8 cellular contexts compared by ENCODE assay signal in genomic region chr3:45659661-45660566, GRCh38. TPM values are rescaled to one million over a fixed set of nuclear protein-coding genes. Genes with fewer than 3 reads are reported as not detected.
DNase-seq lines count a peak whose midpoint lies in the region; ATAC-seq and TF ChIP-seq lines count a peak whose summit lies in the region.

No MANE protein-coding gene starts in this region.

- peak; percentile 99 for TF ChIP-seq CTCF in fibroblast of the aortic adventitia (IDR thresholded peaks at IDR 0.05; ENCODE audit: insufficient read depth, low read length)

- DNase-seq in Right ventricle myocardium inferior (ENCODE audit: missing footprints) = peak; percentile 80
- DNase-seq in cardiac septum (ENCODE audit: low spot score) = no peak
- DNase-seq in NCI-H2227 (lab: John Stamatoyannopoulos, UW; ENCODE audit: unreplicated experiment) = peak; percentile 68
- DNase-seq in activated T-cell treated with anti-CD3 and anti-CD28 coated beads, Interleukin-2, amount 50 U/mL, for 48 hours = peak; percentile 54 to 61
- peak; percentile 94 for DNase-seq in fibroblast of the aortic adventitia (ENCODE audit: low read depth)
- DNase-seq in nucleus accumbens (lab: John Stamatoyannopoulos, UW) = peak in 43 of 56 donors; percentile 7 to 76 (median 32)
- no peak for DNase-seq in activated T-helper 1 cell treated with anti-CD3 and anti-CD28 coated beads, Interleukin-12 subunit alpha, Interleukin-12 subunit beta, Interleukin-2, Interleukin-4 antibody, amounts not matched to agents 30 ng/mL and 10 ng/mL and 1 ng/mL, durations not matched to agents 14 hours and 24 hours and 36 hours (ENCODE audit: low spot score)
- DNase-seq in cortex of kidney (lab: John Stamatoyannopoulos, UW) = no peak

- no peak overlapping the region for H3K4me3 ChIP-seq in fibroblast of the aortic adventitia (ENCODE audit: low read depth, low read length)

- no peak overlapping the region for H3K4me3 Mint-ChIP-seq in activated T-helper 1 cell treated with anti-CD3 and anti-CD28 coated beads, Interleukin-12 subunit alpha, Interleukin-12 subunit beta, Interleukin-2, Interleukin-4 antibody, amounts not matched to agents 30 ng/mL and 10 ng/mL and 1 ng/mL, durations not matched to agents 14 hours and 24 hours and 36 hours

- intact Hi-C loops in Right ventricle myocardium inferior (cut with DNase I) (loop anchor here (10.0 kb wide), 1 partner anchor 625 kb away; no protein-coding TSS in a partner anchor), cardiac septum (cut with DNase I) (loop anchor here (5.0 to 10.0 kb wide), 3 partner anchors 108 to 625 kb away; partner anchors contain the start of gene TMEM158)
- intact Hi-C loops in activated T-helper 1 cell treated with anti-CD3 and anti-CD28 coated beads, Interleukin-12 subunit alpha, Interleukin-12 subunit beta, Interleukin-2, Interleukin-4 antibody, amounts not matched to agents 30 ng/mL and 10 ng/mL and 1 ng/mL, durations not matched to agents 14 hours and 24 hours and 36 hours (cut with micrococcal nuclease) = loop anchor here (5.0 kb wide), 1 partner anchor 553 kb away; no protein-coding TSS in a partner anchor

- peaks cover 15% of the 10 kb centered on the region for H3K4me1 Mint-ChIP-seq in activated T-helper 1 cell treated with anti-CD3 and anti-CD28 coated beads, Interleukin-12 subunit alpha, Interleukin-12 subunit beta, Interleukin-2, Interleukin-4 antibody, amounts not matched to agents 30 ng/mL and 10 ng/mL and 1 ng/mL, durations not matched to agents 14 hours and 24 hours and 36 hours (ENCODE audit: low read depth)

- ATAC-seq in Right ventricle myocardium inferior = peak; percentile 45

- no peak overlapping the region for H3K27ac Mint-ChIP-seq in activated T-helper 1 cell treated with anti-CD3 and anti-CD28 coated beads, Interleukin-12 subunit alpha, Interleukin-12 subunit beta, Interleukin-2, Interleukin-4 antibody, amounts not matched to agents 30 ng/mL and 10 ng/mL and 1 ng/mL, durations not matched to agents 14 hours and 24 hours and 36 hours

- no peaks in the 10 kb centered on the region for H3K9me3 Mint-ChIP-seq in activated T-helper 1 cell treated with anti-CD3 and anti-CD28 coated beads, Interleukin-12 subunit alpha, Interleukin-12 subunit beta, Interleukin-2, Interleukin-4 antibody, amounts not matched to agents 30 ng/mL and 10 ng/mL and 1 ng/mL, durations not matched to agents 14 hours and 24 hours and 36 hours

- H3K36me3 Mint-ChIP-seq in activated T-helper 1 cell treated with anti-CD3 and anti-CD28 coated beads, Interleukin-12 subunit alpha, Interleukin-12 subunit beta, Interleukin-2, Interleukin-4 antibody, amounts not matched to agents 30 ng/mL and 10 ng/mL and 1 ng/mL, durations not matched to agents 14 hours and 24 hours and 36 hours (ENCODE audit: low read depth) = peaks cover 4% of the 10 kb centered on the region

- no peaks in the 10 kb centered on the region for H3K27me3 Mint-ChIP-seq in activated T-helper 1 cell treated with anti-CD3 and anti-CD28 coated beads, Interleukin-12 subunit alpha, Interleukin-12 subunit beta, Interleukin-2, Interleukin-4 antibody, amounts not matched to agents 30 ng/mL and 10 ng/mL and 1 ng/mL, durations not matched to agents 14 hours and 24 hours and 36 hours (ENCODE audit: insufficient read depth)

RNA-seq across cellular contexts. Expression of gene SACM1L, which starts 29.3 kb away (rescaled TPM):
- total RNA-seq in Right ventricle myocardium inferior (26.3 TPM), cardiac septum (29.6 TPM), fibroblast of the aortic adventitia (ENCODE audit: low replicate concordance) (18.5 and 30.7 TPM in 2 replicates)
- 112 and 114 TPM in 2 replicates for total RNA-seq in activated T-helper 1 cell treated with anti-CD3 and anti-CD28 coated beads, Interleukin-12 subunit alpha, Interleukin-12 subunit beta, Interleukin-2, Interleukin-4 antibody, amounts not matched to agents 30 ng/mL and 10 ng/mL and 1 ng/mL, durations not matched to agents 14 hours and 24 hours and 36 hours

Comparison
In these comparisons a context has a peak if more than half of its experiments do, and no peak if none do; other contexts are left out.
1. DNase-seq: peak in Right ventricle myocardium inferior (single experiment), NCI-H2227 (single experiment), activated T-cell treated with anti-CD3 and anti-CD28 coated beads, Interleukin-2, amount 50 U/mL, for 48 hours (2 of 2), fibroblast of the aortic adventitia (single experiment) and nucleus accumbens (43 of 56); none in cardiac septum (single experiment), activated T-helper 1 cell treated with anti-CD3 and anti-CD28 coated beads, Interleukin-12 subunit alpha, Interleukin-12 subunit beta, Interleukin-2, Interleukin-4 antibody, amounts not matched to agents 30 ng/mL and 10 ng/mL and 1 ng/mL, durations not matched to agents 14 hours and 24 hours and 36 hours (single experiment) and cortex of kidney (single experiment).